1 cellular context compared by ENCODE assay signal in genomic region chr1:228918335-228918734, GRCh38.
TF ChIP-seq lines count a peak whose summit lies in the region.

No MANE protein-coding gene starts in this region.

TF ChIP-seq in HepG2, 621 proteins besides CTCF, POLR2A, EP300 and RAD21 (continued from another document and continues in another):
- TF ChIP-seq, protein P1, sequence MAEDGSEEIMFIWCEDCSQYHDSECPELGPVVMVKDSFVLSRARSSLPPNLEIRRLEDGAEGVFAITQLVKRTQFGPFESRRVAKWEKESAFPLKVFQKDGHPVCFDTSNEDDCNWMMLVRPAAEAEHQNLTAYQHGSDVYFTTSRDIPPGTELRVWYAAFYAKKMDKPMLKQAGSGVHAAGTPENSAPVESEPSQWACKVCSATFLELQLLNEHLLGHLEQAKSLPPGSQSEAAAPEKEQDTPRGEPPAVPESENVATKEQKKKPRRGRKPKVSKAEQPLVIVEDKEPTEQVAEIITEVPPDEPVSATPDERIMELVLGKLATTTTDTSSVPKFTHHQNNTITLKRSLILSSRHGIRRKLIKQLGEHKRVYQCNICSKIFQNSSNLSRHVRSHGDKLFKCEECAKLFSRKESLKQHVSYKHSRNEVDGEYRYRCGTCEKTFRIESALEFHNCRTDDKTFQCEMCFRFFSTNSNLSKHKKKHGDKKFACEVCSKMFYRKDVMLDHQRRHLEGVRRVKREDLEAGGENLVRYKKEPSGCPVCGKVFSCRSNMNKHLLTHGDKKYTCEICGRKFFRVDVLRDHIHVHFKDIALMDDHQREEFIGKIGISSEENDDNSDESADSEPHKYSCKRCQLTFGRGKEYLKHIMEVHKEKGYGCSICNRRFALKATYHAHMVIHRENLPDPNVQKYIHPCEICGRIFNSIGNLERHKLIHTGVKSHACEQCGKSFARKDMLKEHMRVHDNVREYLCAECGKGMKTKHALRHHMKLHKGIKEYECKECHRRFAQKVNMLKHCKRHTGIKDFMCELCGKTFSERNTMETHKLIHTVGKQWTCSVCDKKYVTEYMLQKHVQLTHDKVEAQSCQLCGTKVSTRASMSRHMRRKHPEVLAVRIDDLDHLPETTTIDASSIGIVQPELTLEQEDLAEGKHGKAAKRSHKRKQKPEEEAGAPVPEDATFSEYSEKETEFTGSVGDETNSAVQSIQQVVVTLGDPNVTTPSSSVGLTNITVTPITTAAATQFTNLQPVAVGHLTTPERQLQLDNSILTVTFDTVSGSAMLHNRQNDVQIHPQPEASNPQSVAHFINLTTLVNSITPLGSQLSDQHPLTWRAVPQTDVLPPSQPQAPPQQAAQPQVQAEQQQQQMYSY (CRISPR knock-in tag; IDR thresholded peaks at IDR 0.05): no peak
- TF ChIP-seq ZBTB25 (CRISPR knock-in tag; IDR thresholded peaks at IDR 0.05) (no peak), KLF6 (CRISPR knock-in tag; IDR thresholded peaks at IDR 0.05) (no peak), SIX4 (CRISPR knock-in tag; IDR thresholded peaks at IDR 0.05) (no peak), RBM39 (IDR thresholded peaks at IDR 0.05; ENCODE audit: low read depth, low read length, poor library complexity, severe bottlenecking) (no peak), SP5 (CRISPR knock-in tag; IDR thresholded peaks at IDR 0.05; ENCODE audit: borderline replicate concordance, low read depth) (no peak), NR0B2 (CRISPR knock-in tag; IDR thresholded peaks at IDR 0.05) (no peak), TEF (CRISPR knock-in tag; IDR thresholded peaks at IDR 0.05) (no peak), SUZ12 (IDR thresholded peaks at IDR 0.05; ENCODE audit: low read depth, low read length) (no peak), KAT2B (IDR thresholded peaks at IDR 0.05; ENCODE audit: borderline replicate concordance, low read depth, low read length) (no peak), PHF8 (CRISPR knock-in tag; IDR thresholded peaks at IDR 0.05) (no peak), ZBTB49 (CRISPR knock-in tag; IDR thresholded peaks at IDR 0.05; ENCODE audit: borderline replicate concordance) (no peak), NR2F6 (IDR thresholded peaks at IDR 0.05) (peak; percentile 90), NR2F6 (CRISPR knock-in tag; IDR thresholded peaks at IDR 0.05) (peak; percentile 95), YEATS4 (CRISPR knock-in tag; IDR thresholded peaks at IDR 0.05; ENCODE audit: borderline replicate concordance) (no peak), RCOR2 (CRISPR knock-in tag; IDR thresholded peaks at IDR 0.05) (no peak), ZMAT3 (CRISPR knock-in tag; conservative IDR thresholded peaks at IDR 0.05) (no peak), JUNB (CRISPR knock-in tag; IDR thresholded peaks at IDR 0.05; ENCODE audit: borderline replicate concordance) (no peak), CREB1 (IDR thresholded peaks at IDR 0.05) (no peak), CREB1 (CRISPR knock-in tag; IDR thresholded peaks at IDR 0.05) (no peak), IRX3 (CRISPR knock-in tag; IDR thresholded peaks at IDR 0.05; ENCODE audit: borderline replicate concordance, low read depth) (no peak), CBFB (CRISPR knock-in tag; IDR thresholded peaks at IDR 0.05) (no peak), LCORL (IDR thresholded peaks at IDR 0.05) (no peak), LCORL (CRISPR knock-in tag; IDR thresholded peaks at IDR 0.05) (peak; percentile 59), ZNF329 (CRISPR knock-in tag; IDR thresholded peaks at IDR 0.05; ENCODE audit: low read depth) (no peak), HNF4A (CRISPR knock-in tag; IDR thresholded peaks at IDR 0.05) (peak; percentile 58; the same call in 1 of the 2 replicates), NAIF1 (CRISPR knock-in tag; IDR thresholded peaks at IDR 0.05; ENCODE audit: borderline replicate concordance) (no peak), ZNF3 (CRISPR knock-in tag; IDR thresholded peaks at IDR 0.05) (no peak), PLRG1 (conservative IDR thresholded peaks at IDR 0.05) (no peak), ZNF256 (CRISPR knock-in tag; conservative IDR thresholded peaks at IDR 0.05) (no peak), ZNF878 (CRISPR knock-in tag; IDR thresholded peaks at IDR 0.05) (no peak), SETDB1 (CRISPR knock-in tag; IDR thresholded peaks at IDR 0.05; ENCODE audit: borderline replicate concordance) (no peak), ZNF143 (CRISPR knock-in tag; IDR thresholded peaks at IDR 0.05) (no peak), ZNF224 (CRISPR knock-in tag; IDR thresholded peaks at IDR 0.05) (no peak), RNF2 (conservative IDR thresholded peaks at IDR 0.05; ENCODE audit: low read depth) (no peak), POLR2AphosphoS5 (IDR thresholded peaks at IDR 0.05; ENCODE audit: low read depth, low read length) (no peak), SKIL (CRISPR knock-in tag; IDR thresholded peaks at IDR 0.05; ENCODE audit: borderline replicate concordance) (no peak), RFXANK (CRISPR knock-in tag; IDR thresholded peaks at IDR 0.05) (no peak), ZNF639 (CRISPR knock-in tag; conservative IDR thresholded peaks at IDR 0.05) (no peak), ZNF225 (CRISPR knock-in tag; IDR thresholded peaks at IDR 0.05) (no peak), BRD4 (CRISPR knock-in tag; IDR thresholded peaks at IDR 0.05) (no peak), ZNF589 (CRISPR knock-in tag; conservative IDR thresholded peaks at IDR 0.05) (no peak), NFRKB (IDR thresholded peaks at IDR 0.05) (no peak), ETV6 (CRISPR knock-in tag; conservative IDR thresholded peaks at IDR 0.05) (no peak), ZNF230 (CRISPR knock-in tag; IDR thresholded peaks at IDR 0.05) (no peak; the same call in 1 of the 2 replicates)
- TF ChIP-seq, protein P2, sequence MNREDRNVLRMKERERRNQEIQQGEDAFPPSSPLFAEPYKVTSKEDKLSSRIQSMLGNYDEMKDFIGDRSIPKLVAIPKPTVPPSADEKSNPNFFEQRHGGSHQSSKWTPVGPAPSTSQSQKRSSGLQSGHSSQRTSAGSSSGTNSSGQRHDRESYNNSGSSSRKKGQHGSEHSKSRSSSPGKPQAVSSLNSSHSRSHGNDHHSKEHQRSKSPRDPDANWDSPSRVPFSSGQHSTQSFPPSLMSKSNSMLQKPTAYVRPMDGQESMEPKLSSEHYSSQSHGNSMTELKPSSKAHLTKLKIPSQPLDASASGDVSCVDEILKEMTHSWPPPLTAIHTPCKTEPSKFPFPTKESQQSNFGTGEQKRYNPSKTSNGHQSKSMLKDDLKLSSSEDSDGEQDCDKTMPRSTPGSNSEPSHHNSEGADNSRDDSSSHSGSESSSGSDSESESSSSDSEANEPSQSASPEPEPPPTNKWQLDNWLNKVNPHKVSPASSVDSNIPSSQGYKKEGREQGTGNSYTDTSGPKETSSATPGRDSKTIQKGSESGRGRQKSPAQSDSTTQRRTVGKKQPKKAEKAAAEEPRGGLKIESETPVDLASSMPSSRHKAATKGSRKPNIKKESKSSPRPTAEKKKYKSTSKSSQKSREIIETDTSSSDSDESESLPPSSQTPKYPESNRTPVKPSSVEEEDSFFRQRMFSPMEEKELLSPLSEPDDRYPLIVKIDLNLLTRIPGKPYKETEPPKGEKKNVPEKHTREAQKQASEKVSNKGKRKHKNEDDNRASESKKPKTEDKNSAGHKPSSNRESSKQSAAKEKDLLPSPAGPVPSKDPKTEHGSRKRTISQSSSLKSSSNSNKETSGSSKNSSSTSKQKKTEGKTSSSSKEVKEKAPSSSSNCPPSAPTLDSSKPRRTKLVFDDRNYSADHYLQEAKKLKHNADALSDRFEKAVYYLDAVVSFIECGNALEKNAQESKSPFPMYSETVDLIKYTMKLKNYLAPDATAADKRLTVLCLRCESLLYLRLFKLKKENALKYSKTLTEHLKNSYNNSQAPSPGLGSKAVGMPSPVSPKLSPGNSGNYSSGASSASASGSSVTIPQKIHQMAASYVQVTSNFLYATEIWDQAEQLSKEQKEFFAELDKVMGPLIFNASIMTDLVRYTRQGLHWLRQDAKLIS (CRISPR knock-in tag; IDR thresholded peaks at IDR 0.05): no peak
- TF ChIP-seq, protein P3, sequence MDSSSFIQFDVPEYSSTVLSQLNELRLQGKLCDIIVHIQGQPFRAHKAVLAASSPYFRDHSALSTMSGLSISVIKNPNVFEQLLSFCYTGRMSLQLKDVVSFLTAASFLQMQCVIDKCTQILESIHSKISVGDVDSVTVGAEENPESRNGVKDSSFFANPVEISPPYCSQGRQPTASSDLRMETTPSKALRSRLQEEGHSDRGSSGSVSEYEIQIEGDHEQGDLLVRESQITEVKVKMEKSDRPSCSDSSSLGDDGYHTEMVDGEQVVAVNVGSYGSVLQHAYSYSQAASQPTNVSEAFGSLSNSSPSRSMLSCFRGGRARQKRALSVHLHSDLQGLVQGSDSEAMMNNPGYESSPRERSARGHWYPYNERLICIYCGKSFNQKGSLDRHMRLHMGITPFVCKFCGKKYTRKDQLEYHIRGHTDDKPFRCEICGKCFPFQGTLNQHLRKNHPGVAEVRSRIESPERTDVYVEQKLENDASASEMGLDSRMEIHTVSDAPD (CRISPR knock-in tag; IDR thresholded peaks at IDR 0.05): no peak
- TF ChIP-seq, protein P4, sequence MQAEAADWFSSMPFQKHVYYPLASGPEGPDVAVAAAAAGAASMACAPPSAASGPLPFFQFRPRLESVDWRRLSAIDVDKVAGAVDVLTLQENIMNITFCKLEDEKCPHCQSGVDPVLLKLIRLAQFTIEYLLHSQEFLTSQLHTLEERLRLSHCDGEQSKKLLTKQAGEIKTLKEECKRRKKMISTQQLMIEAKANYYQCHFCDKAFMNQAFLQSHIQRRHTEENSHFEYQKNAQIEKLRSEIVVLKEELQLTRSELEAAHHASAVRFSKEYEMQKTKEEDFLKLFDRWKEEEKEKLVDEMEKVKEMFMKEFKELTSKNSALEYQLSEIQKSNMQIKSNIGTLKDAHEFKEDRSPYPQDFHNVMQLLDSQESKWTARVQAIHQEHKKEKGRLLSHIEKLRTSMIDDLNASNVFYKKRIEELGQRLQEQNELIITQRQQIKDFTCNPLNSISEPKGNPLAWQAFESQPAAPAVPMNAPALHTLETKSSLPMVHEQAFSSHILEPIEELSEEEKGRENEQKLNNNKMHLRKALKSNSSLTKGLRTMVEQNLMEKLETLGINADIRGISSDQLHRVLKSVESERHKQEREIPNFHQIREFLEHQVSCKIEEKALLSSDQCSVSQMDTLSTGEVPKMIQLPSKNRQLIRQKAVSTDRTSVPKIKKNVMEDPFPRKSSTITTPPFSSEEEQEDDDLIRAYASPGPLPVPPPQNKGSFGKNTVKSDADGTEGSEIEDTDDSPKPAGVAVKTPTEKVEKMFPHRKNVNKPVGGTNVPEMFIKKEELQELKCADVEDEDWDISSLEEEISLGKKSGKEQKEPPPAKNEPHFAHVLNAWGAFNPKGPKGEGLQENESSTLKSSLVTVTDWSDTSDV (CRISPR knock-in tag; IDR thresholded peaks at IDR 0.05): no peak
